In genomic region chr4:133148690-133149363, GRCh38 we compare ENCODE assay signal across 8 cellular contexts. TPM values are rescaled to one million over a fixed set of nuclear protein-coding genes. Genes with fewer than 3 reads are reported as not detected.
DNase-seq lines count a peak whose midpoint lies in the region; ATAC-seq and TF ChIP-seq lines count a peak whose summit lies in the region.

Gene PCDH10 (plus strand): TSS chr4:133149294. CDS start chr4:133150141, 847 bp downstream.

- TF ChIP-seq CTCF in GM13977 (IDR thresholded peaks at IDR 0.05; ENCODE audit: extremely low read depth, insufficient read depth, missing control alignments) (no peak), heart left ventricle (IDR thresholded peaks at IDR 0.05) (no peak), osteocyte (IDR thresholded peaks at IDR 0.05) (no peak)

- no peaks in the 10 kb centered on the region for H3K9me3 Mint-ChIP-seq in osteocyte (ENCODE audit: unreplicated experiment)

- peak within 1 kb of the TSS; percentile 2 to 60 (median 42) for H3K4me3 ChIP-seq in heart left ventricle

- intact Hi-C loops in heart left ventricle (cut with DNase I): no loop called here

- H3K4me1 Mint-ChIP-seq in osteocyte (ENCODE audit: unreplicated experiment): peaks cover 46% of the 10 kb centered on the region

- in situ Hi-C loops in GM13977 (cut with MboI; ENCODE audit: low pct_unique_long_range_greater_than_20kb, low sequenced_read_pairs, unreplicated experiment): no loop called here

- no peaks in the 10 kb centered on the region for H3K36me3 Mint-ChIP-seq in osteocyte (ENCODE audit: unreplicated experiment)

- H3K4me3 Mint-ChIP-seq in osteocyte (ENCODE audit: unreplicated experiment): peak within 1 kb of the TSS; percentile 90

- no peaks in the 10 kb centered on the region for H3K36me3 ChIP-seq in heart left ventricle

- 0 to 2% (median 1%) methylated on average over 31 to 38 of the region's 38 CpGs for WGBS in heart left ventricle, 4 donors

- no peaks in the 10 kb centered on the region for H3K9me3 ChIP-seq in heart left ventricle

- TF ChIP-seq POLR2A in heart left ventricle (IDR thresholded peaks at IDR 0.05): no peak

- H3K27ac Mint-ChIP-seq in osteocyte (ENCODE audit: unreplicated experiment): peak within 1 kb of the TSS; percentile 81

- DNase-seq in GM13977 (ENCODE audit: low spot score) (peak; percentile 85), NCI-H510A (lab: John Stamatoyannopoulos, UW) (peak; percentile 73), amniotic epithelial cell (ENCODE audit: low read depth) (peak; percentile 95), heart left ventricle (peak; percentile 78 to 90 (median 83)), osteocyte (ENCODE audit: extremely low spot score, unreplicated experiment) (peak; percentile 98), NOMO-1 (lab: John Stamatoyannopoulos, UW; ENCODE audit: unreplicated experiment in 2 of 2) (no peak)

- no peak within 1 kb of the TSS for H3K27ac ChIP-seq in heart left ventricle

- H3K27me3 Mint-ChIP-seq in osteocyte (ENCODE audit: unreplicated experiment): peaks cover 8% of the 10 kb centered on the region

- peaks cover 0 to 75% (median 38%) of the 10 kb centered on the region in 12 donors for H3K4me1 ChIP-seq in heart left ventricle

- ATAC-seq in HG02943 (IDR thresholded peaks at IDR 0.05; ENCODE audit: low read depth, unreplicated experiment) (peak; percentile 58), heart left ventricle (peak; percentile 68 to 97 (median 96)), HG03469 (IDR thresholded peaks at IDR 0.05; ENCODE audit: unreplicated experiment) (no peak)

- H3K27me3 ChIP-seq in heart left ventricle: peaks cover 29 to 96% (median 62%) of the 10 kb centered on the region in 9 donors

RNA-seq across cellular contexts. Expression of gene PCDH10, which starts in this region (rescaled TPM):
- total RNA-seq in heart left ventricle (under 1 TPM in 7 of 9 donors, not detected in 2; 0.04 to 0.48 (median 0.07) TPM), osteocyte (11.0 and 14.6 TPM in 2 replicates)
- polyA plus RNA-seq in heart left ventricle: under 1 TPM; under 0.01 to 0.01 TPM

Comparison
In these comparisons a context has a peak if more than half of its experiments do, and no peak if none do; other contexts are left out.
1. Peak in DNase-seq, ATAC-seq and H3K4me3 ChIP-seq in heart left ventricle; RNA of the gene not detected or under 1 TPM.
2. DNase-seq: peak in GM13977 (single experiment), NCI-H510A (single experiment), amniotic epithelial cell (single experiment) and osteocyte (single experiment); none in NOMO-1 (0 of 2).